17 cellular contexts compared by ENCODE assay signal in the genomic region with DNA sequence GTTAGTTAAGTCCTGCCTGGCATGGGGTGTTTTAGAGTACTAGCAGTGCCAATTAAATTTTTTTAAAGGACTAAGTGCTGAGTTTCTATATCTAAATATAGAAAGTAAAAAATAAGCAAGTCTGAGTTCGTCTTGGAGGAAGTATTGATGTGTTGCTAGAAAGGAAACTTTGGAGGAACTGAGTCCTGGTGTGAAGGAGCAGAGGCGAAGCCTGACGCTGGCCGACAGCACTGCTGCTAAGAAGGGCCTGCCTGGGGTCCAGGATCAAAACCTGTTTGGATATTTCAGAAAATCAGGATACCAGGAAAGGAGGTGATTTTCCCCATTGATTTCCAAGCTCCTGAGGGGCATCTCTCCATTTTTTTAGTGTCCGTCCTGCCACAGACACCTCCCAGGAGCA. TPM values are rescaled to one million over a fixed set of nuclear protein-coding genes. Genes with fewer than 3 reads are reported as not detected.
DNase-seq lines count a peak whose midpoint lies in the region; ATAC-seq and TF ChIP-seq lines count a peak whose summit lies in the region.
"Had no signal": no experiment of that assay in that cellular context is flagged by ENCODE, and none has a peak within 500 bp of the region (broad histone marks: within the 10 kb centered on the region; RNA-seq: fewer than 3 reads in every experiment).

No MANE protein-coding gene starts in this region.

- H4K8ac ChIP-seq in mesenchymal stem cell (ENCODE audit: low read length), result no peak overlapping the region

- peak overlapping the region; percentile 35 for H3K27ac ChIP-seq in cardiac muscle cell
- H3K27ac ChIP-seq in ascending aorta, result peak overlapping the region; percentile 54 to 70
- no peak overlapping the region for H3K27ac ChIP-seq in mesenchymal stem cell (ENCODE audit: low read length, poor library complexity, severe bottlenecking)
- H3K27ac ChIP-seq in tibial artery, result peak overlapping the region; percentile 41 to 81
- H3K27ac ChIP-seq: hepatocyte had no signal

- H3K4me3 ChIP-seq in cardiac muscle cell (no peak overlapping the region), ascending aorta (no peak overlapping the region), mesenchymal stem cell (ENCODE audit: insufficient read depth in 1 of 2, low read depth in 1 of 2, low read length in 2 of 2) (no peak overlapping the region), tibial artery (no peak overlapping the region)
- H3K4me3 ChIP-seq: hepatocyte had no signal

- H4K91ac ChIP-seq in mesenchymal stem cell (ENCODE audit: low read length), result no peak overlapping the region

- H2AFZ ChIP-seq in mesenchymal stem cell (ENCODE audit: low read depth, low read length), result no peak overlapping the region
- H2AFZ ChIP-seq: hepatocyte had no signal

- H3K36me3 ChIP-seq in cardiac muscle cell (no peaks in the 10 kb centered on the region), ascending aorta (no peaks in the 10 kb centered on the region), mesenchymal stem cell (ENCODE audit: control insufficient read depth in 1 of 2, insufficient read depth in 2 of 2, low read depth in 1 of 2, low read length in 2 of 2) (peaks cover 3 to 18% of the 10 kb centered on the region in 2 experiments), tibial artery (no peaks in the 10 kb centered on the region)

- DNase-seq in cardiac muscle cell (ENCODE audit: low read depth in 1 of 2, low spot score in 1 of 2) (no peak), left ventricle myocardium superior (no peak), ascending aorta (ENCODE audit: low spot score in 2 of 2) (no peak), mesenchymal stem cell (no peak), tibial artery (peak in 1 of 2 donors; percentile 62), DMS114 treated with DMSO at 0.1 percent for 48 hours (lab: John Stamatoyannopoulos, UW; ENCODE audit: unreplicated experiment) (no peak)
- DNase-seq: activated CD4-positive, CD25-positive, alpha-beta regulatory T cell treated with anti-CD3 and anti-CD28 coated beads, Interleukin-2, amount 50 U/mL, for 72 hours; activated T-cell treated with anti-CD3 and anti-CD28 coated beads, Interleukin-2, amount 50 U/mL, for 1 hour; DMS79; KBM-7; NCI-H1694; nucleus accumbens; stimulated activated CD8-positive, alpha-beta memory T cell treated with anti-CD3 and anti-CD28 coated beads, Interleukin-4, amount 100 ng/mL, for 48 hours had no signal

- no peak overlapping the region for H2BK120ac ChIP-seq in mesenchymal stem cell (ENCODE audit: low read depth, low read length)

- H3K79me1 ChIP-seq in mesenchymal stem cell (replicated peaks; ENCODE audit: low read length, poor library complexity, severe bottlenecking), result peaks cover 39% of the 10 kb centered on the region

- intact Hi-C loops in left ventricle myocardium superior (cut with micrococcal nuclease) (no loop called here), ascending aorta (cut with DNase I) (loop anchor here (5.0 kb wide), 1 partner anchor 54 kb away; no protein-coding TSS in a partner anchor), tibial artery (cut with DNase I; ENCODE audit: low total_unique reads) (no loop called here)

- no peak overlapping the region for H2BK5ac ChIP-seq in mesenchymal stem cell (ENCODE audit: low read depth, low read length, poor library complexity, severe bottlenecking)

- no peak overlapping the region for H3K4ac ChIP-seq in mesenchymal stem cell (ENCODE audit: low read depth in 1 of 2, low read length in 2 of 2)

- H3K4me1 ChIP-seq in cardiac muscle cell (ENCODE audit: low read depth) (peaks cover 46% of the 10 kb centered on the region), ascending aorta (peaks cover 33 to 86% of the 10 kb centered on the region in 2 donors), mesenchymal stem cell (ENCODE audit: control insufficient read depth, insufficient read depth, low read depth, low read length) (peaks cover 46% of the 10 kb centered on the region), tibial artery (peaks cover 15 to 94% (median 81%) of the 10 kb centered on the region in 4 donors)

- no peak for TF ChIP-seq CTCF in cardiac muscle cell (IDR thresholded peaks at IDR 0.05; ENCODE audit: low read depth, low read length)
- TF ChIP-seq CTCF in ascending aorta (IDR thresholded peaks at IDR 0.05), result no peak
- TF ChIP-seq CTCF in tibial artery (IDR thresholded peaks at IDR 0.05), result no peak

- H2BK12ac ChIP-seq in mesenchymal stem cell (ENCODE audit: low read length in 2 of 2), result no peak overlapping the region

- no peak overlapping the region for H2BK15ac ChIP-seq in mesenchymal stem cell (ENCODE audit: low read depth, poor library complexity, severe bottlenecking)

- no peaks in the 10 kb centered on the region for H3K27me3 ChIP-seq in cardiac muscle cell
- H3K27me3 ChIP-seq in ascending aorta, result no peaks in the 10 kb centered on the region
- no peaks in the 10 kb centered on the region for H3K27me3 ChIP-seq in mesenchymal stem cell (ENCODE audit: control insufficient read depth in 1 of 2, insufficient read depth in 1 of 2, low read length in 2 of 2)
- no peaks in the 10 kb centered on the region for H3K27me3 ChIP-seq in tibial artery
- H3K27me3 ChIP-seq: hepatocyte had no signal

- H3K4me2 ChIP-seq in mesenchymal stem cell (ENCODE audit: low read length, poor library complexity, severe bottlenecking), result no peak overlapping the region
- H3K4me2 ChIP-seq: hepatocyte had no signal

- H3K23ac ChIP-seq in mesenchymal stem cell (ENCODE audit: low read length in 2 of 2), result no peak overlapping the region

- no peaks in the 10 kb centered on the region for H3K9me3 ChIP-seq in cardiac muscle cell (ENCODE audit: low read depth)
- H3K9me3 ChIP-seq in ascending aorta, result no peaks in the 10 kb centered on the region
- H3K9me3 ChIP-seq in mesenchymal stem cell (ENCODE audit: control insufficient read depth, low read length), result no peaks in the 10 kb centered on the region
- H3K9me3 ChIP-seq in tibial artery, result no peaks in the 10 kb centered on the region

- ATAC-seq in left ventricle myocardium superior (no peak), GM21526 (IDR thresholded peaks at IDR 0.05; ENCODE audit: low FRiP score, unreplicated experiment) (no peak), HG03025 (IDR thresholded peaks at IDR 0.05; ENCODE audit: low FRiP score, unreplicated experiment) (no peak)
- ATAC-seq: left lobe of liver had no signal

- no peak overlapping the region for H3K18ac ChIP-seq in mesenchymal stem cell (ENCODE audit: low read depth in 1 of 2, low read length in 2 of 2)

- 91% methylated on average over 5 of the region's 5 CpGs for WGBS in mesenchymal stem cell

- H2AK5ac ChIP-seq in mesenchymal stem cell (ENCODE audit: low read length, severe bottlenecking), result peak overlapping the region; percentile 44

- no peak overlapping the region for H3K9ac ChIP-seq in mesenchymal stem cell (ENCODE audit: low read length)

- no peak overlapping the region for H3K14ac ChIP-seq in mesenchymal stem cell (ENCODE audit: low read length in 2 of 2)

RNA-seq across cellular contexts. Expression of gene NPAS1, which starts 38.3 kb away (rescaled TPM):
- total RNA-seq in cardiac muscle cell (1.9 and 2.9 TPM in 2 replicates), left ventricle myocardium superior (0.32 TPM), ascending aorta (not detected)
- 8.4 and 12.5 TPM in 2 replicates for polyA plus RNA-seq in cardiac muscle cell
- polyA plus RNA-seq in mesenchymal stem cell (2013, experiment 1 of 2), result 0.41 TPM
- 0.47 TPM for polyA plus RNA-seq in mesenchymal stem cell (2013, experiment 2 of 2)
